ENCODE assay signal across 9 cellular contexts in the genomic region with DNA sequence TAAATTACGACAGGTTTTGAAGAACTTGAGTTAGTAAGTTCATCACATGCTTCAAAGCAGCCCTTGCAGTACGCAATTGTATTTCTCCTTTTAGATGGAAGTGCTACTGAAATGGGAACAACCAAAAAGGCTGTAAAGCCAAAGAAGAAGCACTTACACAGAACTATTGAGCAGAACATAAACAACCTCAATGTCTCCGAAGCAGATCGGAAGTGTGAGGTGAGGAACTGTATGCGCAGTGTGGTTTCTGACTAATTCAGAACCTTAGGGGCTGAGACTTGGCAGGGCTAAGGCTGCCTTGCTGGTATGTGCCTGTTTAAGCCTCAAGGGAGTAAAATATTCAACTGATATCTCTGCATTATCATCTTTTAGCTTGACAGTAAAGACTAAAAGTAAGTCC. TPM values are rescaled to one million over a fixed set of nuclear protein-coding genes. Genes with fewer than 3 reads are reported as not detected.
DNase-seq lines count a peak whose midpoint lies in the region; ATAC-seq and TF ChIP-seq lines count a peak whose summit lies in the region.
"Had no signal": no experiment of that assay in that cellular context is flagged by ENCODE, and none has a peak within 500 bp of the region (broad histone marks: within the 10 kb centered on the region; RNA-seq: fewer than 3 reads in every experiment).

No MANE protein-coding gene starts in this region.

- DNase-seq in midbrain (lab: John Stamatoyannopoulos, UW), result peak; percentile 21
- no peak for DNase-seq in occipital lobe (lab: John Stamatoyannopoulos, UW)
- DNase-seq in omental fat pad (ENCODE audit: low spot score), result no peak
- no peak for DNase-seq in EL
- DNase-seq in hepatocyte (ENCODE audit: low spot score), result no peak

- H2AFZ ChIP-seq in hepatocyte, result no peak overlapping the region

- H3K4me2 ChIP-seq in hepatocyte, result no peak overlapping the region

- no peaks in the 10 kb centered on the region for H3K9me3 ChIP-seq in hepatocyte (ENCODE audit: low read depth)

- no peak overlapping the region for H3K4me3 ChIP-seq in hepatocyte

- H3K27ac ChIP-seq in hepatocyte, result no peak overlapping the region

- no peaks in the 10 kb centered on the region for H3K36me3 ChIP-seq in hepatocyte (replicated peaks; ENCODE audit: insufficient read depth, low read depth)

- peaks cover 3% of the 10 kb centered on the region for H3K4me1 ChIP-seq in hepatocyte (ENCODE audit: insufficient read depth)

- no peaks in the 10 kb centered on the region for H3K27me3 ChIP-seq in hepatocyte

- H3K9me2 ChIP-seq in hepatocyte (replicated peaks; ENCODE audit: insufficient read depth), result no peaks in the 10 kb centered on the region

- H4K20me1 ChIP-seq in hepatocyte (ENCODE audit: insufficient read depth, poor library complexity, severe bottlenecking), result no peaks in the 10 kb centered on the region

- ATAC-seq in GM18861 (IDR thresholded peaks at IDR 0.05; ENCODE audit: unreplicated experiment) (peak; percentile 88), HG02763 (IDR thresholded peaks at IDR 0.05; ENCODE audit: unreplicated experiment) (peak; percentile 62), omental fat pad (ENCODE audit: low FRiP score) (no peak)
- peak; percentile 88 to 89 for ATAC-seq in activated CD4-positive, CD25-positive, alpha-beta regulatory T cell treated with anti-CD3 and anti-CD28 coated beads, Interleukin-2, amount 50 U/mL, for 24 hours
- ATAC-seq: HCT116 had no signal

- no peak for TF ChIP-seq CTCF in omental fat pad (IDR thresholded peaks at IDR 0.05)
- no peak for TF ChIP-seq CTCF in hepatocyte (IDR thresholded peaks at IDR 0.05; ENCODE audit: poor library complexity)

- peaks cover 6% of the 10 kb centered on the region for H3K79me2 ChIP-seq in hepatocyte

- 91% methylated on average over 5 of the region's 5 CpGs for WGBS in hepatocyte (ENCODE audit: low lambda C conversion rate, missing lambda C conversion rate)

RNA-seq across cellular contexts. Expression of gene NCAPH, which starts 8.4 kb away (rescaled TPM):
- total RNA-seq in occipital lobe, result 2.3 TPM
- total RNA-seq in omental fat pad, result 1 to 10 TPM in 2 of 4 donors, under 1 TPM in 2; 0.65 to 3.2 (median 2.0) TPM
- total RNA-seq in hepatocyte, result 5.0 and 6.6 TPM in 2 replicates
- polyA plus RNA-seq in hepatocyte, result 3.5 and 7.0 TPM in 2 replicates

RNA-seq across cellular contexts. Expression of gene ITPRIPL1, which starts 18.9 kb away (rescaled TPM):
- total RNA-seq in occipital lobe (7.5 TPM), omental fat pad (1 to 10 TPM; 4.8 to 7.6 (median 6.6) TPM), hepatocyte (2.0 TPM in 2 replicates)
- 0.83 and 1.9 TPM in 2 replicates for polyA plus RNA-seq in hepatocyte

RNA-seq across cellular contexts. Expression of gene SNRNP200, which starts 38.7 kb away (rescaled TPM):
- total RNA-seq in occipital lobe (40.4 TPM), omental fat pad (10 to 100 TPM; 64.8 to 97.7 (median 84.3) TPM), hepatocyte (56.3 and 60.9 TPM in 2 replicates)
- polyA plus RNA-seq in hepatocyte, result 59.8 and 64.1 TPM in 2 replicates
